25 cellular contexts compared by ENCODE assay signal in the genomic region with DNA sequence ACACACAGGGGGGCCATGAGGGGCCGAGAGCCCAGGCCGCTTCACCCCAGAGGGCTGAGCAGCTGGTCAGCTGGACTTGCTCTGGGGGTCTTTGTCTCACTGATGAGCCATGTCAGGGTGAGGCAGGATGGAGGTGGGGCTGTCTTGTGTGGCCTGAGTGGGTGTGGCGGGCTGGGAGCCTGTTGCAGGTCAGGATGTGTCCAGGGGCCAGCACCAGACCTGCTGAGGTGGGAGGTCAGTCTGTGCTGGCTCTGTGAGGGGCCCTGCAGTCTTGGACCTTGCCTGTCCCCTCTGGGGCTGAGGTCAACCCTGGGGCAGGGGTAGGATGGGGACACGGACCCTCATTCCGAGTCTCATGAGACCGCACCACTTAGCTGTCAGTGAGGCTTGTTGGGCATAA. TPM values are rescaled to one million over a fixed set of nuclear protein-coding genes. Genes with fewer than 3 reads are reported as not detected.
DNase-seq lines count a peak whose midpoint lies in the region; ATAC-seq, FAIRE-seq and TF ChIP-seq lines count a peak whose summit lies in the region.
"Had no signal": no experiment of that assay in that cellular context is flagged by ENCODE, and none has a peak within 500 bp of the region (broad histone marks: within the 10 kb centered on the region; RNA-seq: fewer than 3 reads in every experiment).

No MANE protein-coding gene starts in this region.

- no peak overlapping the region for H2BK120ac ChIP-seq in H1 (replicated peaks; ENCODE audit: low read depth, low read length)

- no peak for FAIRE-seq in H1 (lab: Jason Lieb, UNC)
- FAIRE-seq: endothelial cell of umbilical vein had no signal

- H4K91ac ChIP-seq in H1 (replicated peaks; ENCODE audit: insufficient read length, low read length) = no peak overlapping the region

- no peak for TF ChIP-seq CTCF in natural killer cell (IDR thresholded peaks at IDR 0.05)
- no peak for TF ChIP-seq CTCF in H1 (IDR thresholded peaks at IDR 0.05; ENCODE audit: control extremely low read depth in 1 of 3, insufficient read depth in 1 of 3, low read depth in 1 of 3, low read length in 3 of 3)
- no peak for TF ChIP-seq CTCF in neutrophil (IDR thresholded peaks at IDR 0.05)
- TF ChIP-seq CTCF in vagina (IDR thresholded peaks at IDR 0.05) = no peak
- TF ChIP-seq CTCF in suprapubic skin (IDR thresholded peaks at IDR 0.05) = no peak

- TF ChIP-seq EP300 in H1 (IDR thresholded peaks at IDR 0.05; ENCODE audit: borderline replicate concordance in 1 of 2, low read depth in 2 of 2, low read length in 2 of 2) = no peak
- no peak for TF ChIP-seq EP300 in suprapubic skin (IDR thresholded peaks at IDR 0.05)

- WGBS in H1 (ENCODE audit: extremely low coverage in 1 of 2, insufficient coverage in 1 of 2, insufficient read length in 1 of 2, insufficient replicate concordance in 2 of 2, low coverage in 1 of 2, low lambda C conversion rate in 2 of 2, missing lambda C conversion rate in 1 of 2), 2 experiments = 91% methylated on average over 6 of the region's 6 CpGs; no CpG with 5 or more reads in 1 of the 2 experiments
- 90% methylated on average over 2 of the region's 6 CpGs for WGBS in suprapubic skin

- TF ChIP-seq POLR2A in H1 (IDR thresholded peaks at IDR 0.05; ENCODE audit: control extremely low read depth in 1 of 2, low read depth in 2 of 2, low read length in 2 of 2) (no peak), vagina (IDR thresholded peaks at IDR 0.05) (no peak), suprapubic skin (IDR thresholded peaks at IDR 0.05) (no peak)

- DNase-seq in natural killer cell (no peak), H1 (ENCODE audit: low read depth in 1 of 2, low spot score in 2 of 2) (no peak), vagina (ENCODE audit: extremely low spot score in 2 of 2) (no peak), suprapubic skin (ENCODE audit: low spot score in 2 of 2) (no peak)
- DNase-seq in natural killer cell treated with Interleukin-12 subunit alpha and Interleukin-12 subunit beta and Interleukin-15 and Interleukin-18, amount 100 ng/mL, for 72 hours (ENCODE audit: low spot score) = no peak
- no peak for DNase-seq in activated CD4-positive, alpha-beta T cell treated with anti-CD3 and anti-CD28 coated beads for 1 hour
- no peak for DNase-seq in activated naive CD8-positive, alpha-beta T cell treated with anti-CD3 and anti-CD28 coated beads, Interleukin-2, amount 50 U/mL, for 24 hours
- DNase-seq: 8988T; activated B cell treated with CpG ODN at 0.5 μM for 24 hours; activated CD4-positive, alpha-beta T cell treated with anti-CD3 and anti-CD28 coated beads, Interleukin-2, amount 50 U/mL, for 4 hours; anterior cingulate cortex; COR-L47; DND-41; NCI-H1092; NCI-H1930; NCI-H526 treated with DMSO at 0.1 percent for 48 hours; stimulated activated naive B cell treated with anti-CD40 and anti-IgM and Interleukin-4, amounts not matched to agents 10 μg/mL and 1 μg/mL and 100 μg/mL, for 72 hours; T1000; thyroid gland had no signal

- peaks cover 11 to 28% of the 10 kb centered on the region in 2 experiments for H4K20me1 ChIP-seq in H1 (replicated peaks in 1 of 2; ENCODE audit: control insufficient read depth in 1 of 2, insufficient read depth in 2 of 2, low read length in 2 of 2)

- peak overlapping the region; percentile 85 to 97 for H3K27ac Mint-ChIP-seq in natural killer cell
- peak overlapping the region in 1 of 2 donors; percentile 46 for H3K27ac Mint-ChIP-seq in natural killer cell treated with Interleukin-12 subunit alpha and Interleukin-12 subunit beta and Interleukin-15 and Interleukin-18, amount 100 ng/mL, for 72 hours
- no peak overlapping the region for H3K27ac Mint-ChIP-seq in activated naive CD8-positive, alpha-beta T cell treated with anti-CD3 and anti-CD28 coated beads, Interleukin-2, amount 50 U/mL, for 24 hours
- H3K27ac Mint-ChIP-seq: activated B cell treated with CpG ODN at 0.5 μM for 24 hours; activated naive CD4-positive, alpha-beta T cell treated with anti-CD3 and anti-CD28 coated beads, Interleukin-2, amount 50 U/mL, for 24 hours; memory B cell; stimulated activated naive B cell treated with anti-CD40 and anti-IgM and Interleukin-4, amounts not matched to agents 10 μg/mL and 1 μg/mL and 100 μg/mL, for 72 hours had no signal

- H2BK12ac ChIP-seq in H1 (ENCODE audit: low read depth, low read length) = no peak overlapping the region

- no peak overlapping the region for H3K14ac ChIP-seq in H1 (ENCODE audit: insufficient read length)

- H3K4me1 Mint-ChIP-seq in natural killer cell = peaks cover 41 to 58% of the 10 kb centered on the region in 2 donors
- peaks cover 26 to 33% of the 10 kb centered on the region in 2 donors for H3K4me1 Mint-ChIP-seq in natural killer cell treated with Interleukin-12 subunit alpha and Interleukin-12 subunit beta and Interleukin-15 and Interleukin-18, amount 100 ng/mL, for 72 hours (ENCODE audit: low read depth in 2 of 2)
- peaks cover 22% of the 10 kb centered on the region for H3K4me1 Mint-ChIP-seq in activated naive CD8-positive, alpha-beta T cell treated with anti-CD3 and anti-CD28 coated beads, Interleukin-2, amount 50 U/mL, for 24 hours

- H3K23ac ChIP-seq in H1 (ENCODE audit: insufficient read length) = no peak overlapping the region

- H3K23me2 ChIP-seq in H1 (ENCODE audit: low read depth, low read length) = no peaks in the 10 kb centered on the region; the same call in 1 of the 2 replicates

- POLR2A ChIA-PET in H1 (lab: Charles Lee; ENCODE audit: partially characterized antibody) = interaction anchor here (1.0 kb wide), 1 partner anchor 17 kb away, joined by 4 read pairs; no protein-coding TSS in a partner anchor

- H3K18ac ChIP-seq in H1 (ENCODE audit: extremely low read depth, low read length) = no peak overlapping the region

- no peak overlapping the region for H2AK5ac ChIP-seq in H1 (ENCODE audit: low read depth, low read length)

- no peak overlapping the region for H2BK15ac ChIP-seq in H1 (ENCODE audit: low read length)

- H3K27me3 Mint-ChIP-seq in natural killer cell (ENCODE audit: low read depth in 2 of 2) = no peaks in the 10 kb centered on the region
- H3K27me3 Mint-ChIP-seq in natural killer cell treated with Interleukin-12 subunit alpha and Interleukin-12 subunit beta and Interleukin-15 and Interleukin-18, amount 100 ng/mL, for 72 hours = peaks cover 0 to 2% of the 10 kb centered on the region in 2 donors
- H3K27me3 Mint-ChIP-seq in activated naive CD8-positive, alpha-beta T cell treated with anti-CD3 and anti-CD28 coated beads, Interleukin-2, amount 50 U/mL, for 24 hours = peaks cover 6% of the 10 kb centered on the region
- H3K27me3 Mint-ChIP-seq: activated naive CD4-positive, alpha-beta T cell treated with anti-CD3 and anti-CD28 coated beads, Interleukin-2, amount 50 U/mL, for 24 hours; activated T-helper 17 cell treated with anti-CD3 and anti-CD28 coated beads, Interleukin-2, amount 50 U/mL, for 72 hours; memory B cell had no signal

- no peak overlapping the region for H3K4me2 ChIP-seq in H1 (ENCODE audit: insufficient read depth in 1 of 2, low read depth in 2 of 2, low read length in 2 of 2)

- H3K4ac ChIP-seq in H1 (replicated peaks; ENCODE audit: insufficient read length, low read depth, low read length) = no peak overlapping the region

- no peaks in the 10 kb centered on the region for H3K9me3 Mint-ChIP-seq in natural killer cell
- H3K9me3 Mint-ChIP-seq in natural killer cell treated with Interleukin-12 subunit alpha and Interleukin-12 subunit beta and Interleukin-15 and Interleukin-18, amount 100 ng/mL, for 72 hours = no peaks in the 10 kb centered on the region
- no peaks in the 10 kb centered on the region for H3K9me3 Mint-ChIP-seq in activated naive CD8-positive, alpha-beta T cell treated with anti-CD3 and anti-CD28 coated beads, Interleukin-2, amount 50 U/mL, for 24 hours
- H3K9me3 Mint-ChIP-seq: activated B cell treated with CpG ODN at 0.5 μM for 24 hours; activated naive CD4-positive, alpha-beta T cell treated with anti-CD3 and anti-CD28 coated beads, Interleukin-2, amount 50 U/mL, for 24 hours; activated T-helper 17 cell treated with anti-CD3 and anti-CD28 coated beads, Interleukin-2, amount 50 U/mL, for 72 hours; memory B cell; stimulated activated naive B cell treated with anti-CD40 and anti-IgM and Interleukin-4, amounts not matched to agents 10 μg/mL and 1 μg/mL and 100 μg/mL, for 72 hours had no signal

- peaks cover 0 to 31% of the 10 kb centered on the region in 2 experiments; a peak in 1 of 4 replicates for H3K79me2 ChIP-seq in H1 (ENCODE audit: control insufficient read depth in 1 of 2, insufficient read depth in 2 of 2, low read length in 2 of 2)

- H3K4me3 Mint-ChIP-seq in natural killer cell = peak overlapping the region; percentile 90
- no peak overlapping the region for H3K4me3 Mint-ChIP-seq in natural killer cell treated with Interleukin-12 subunit alpha and Interleukin-12 subunit beta and Interleukin-15 and Interleukin-18, amount 100 ng/mL, for 72 hours
- no peak overlapping the region for H3K4me3 Mint-ChIP-seq in activated naive CD8-positive, alpha-beta T cell treated with anti-CD3 and anti-CD28 coated beads, Interleukin-2, amount 50 U/mL, for 24 hours
- H3K4me3 Mint-ChIP-seq: activated B cell treated with CpG ODN at 0.5 μM for 24 hours; activated naive CD4-positive, alpha-beta T cell treated with anti-CD3 and anti-CD28 coated beads, Interleukin-2, amount 50 U/mL, for 24 hours; memory B cell; stimulated activated naive B cell treated with anti-CD40 and anti-IgM and Interleukin-4, amounts not matched to agents 10 μg/mL and 1 μg/mL and 100 μg/mL, for 72 hours had no signal

- H3K4me1 ChIP-seq in H1 (replicated peaks in 1 of 4; ENCODE audit: control insufficient read depth in 3 of 4, insufficient read depth in 4 of 4, low read length in 3 of 4) (peaks cover 0 to 10% (median 4%) of the 10 kb centered on the region in 4 experiments; a peak in 5 of 7 replicates), neutrophil (ENCODE audit: control insufficient read depth in 1 of 2, insufficient read depth in 1 of 2, low read depth in 1 of 2, low read length in 1 of 2) (peaks cover 87 to 99% of the 10 kb centered on the region in 2 experiments), vagina (peaks cover 100% of the 10 kb centered on the region), suprapubic skin (peaks cover 100% of the 10 kb centered on the region)
- H3K4me1 ChIP-seq: HAP-1 had no signal

- no peak overlapping the region for H2BK5ac ChIP-seq in H1 (ENCODE audit: low read depth, low read length)

- CTCF ChIA-PET in H1 (lab: Charles Lee; ENCODE audit: partially characterized antibody) = interaction anchor here (0.7 to 3.0 kb wide), 9 partner anchors 13 to 315 kb away, joined by 3 to 9 read pairs (median 3); no protein-coding TSS in a partner anchor

- no peaks in the 10 kb centered on the region for H3K36me3 Mint-ChIP-seq in natural killer cell
- H3K36me3 Mint-ChIP-seq in natural killer cell treated with Interleukin-12 subunit alpha and Interleukin-12 subunit beta and Interleukin-15 and Interleukin-18, amount 100 ng/mL, for 72 hours = no peaks in the 10 kb centered on the region
- no peaks in the 10 kb centered on the region for H3K36me3 Mint-ChIP-seq in activated naive CD8-positive, alpha-beta T cell treated with anti-CD3 and anti-CD28 coated beads, Interleukin-2, amount 50 U/mL, for 24 hours (ENCODE audit: low read depth)
- H3K36me3 Mint-ChIP-seq: activated naive CD4-positive, alpha-beta T cell treated with anti-CD3 and anti-CD28 coated beads, Interleukin-2, amount 50 U/mL, for 24 hours; memory B cell had no signal

- no peak overlapping the region for H3K56ac ChIP-seq in H1 (replicated peaks; ENCODE audit: insufficient read length, low read depth, low read length)

- H3K36me3 ChIP-seq in H1 (ENCODE audit: control insufficient read depth in 2 of 4, insufficient read depth in 4 of 4, low read length in 3 of 4) (no peaks in the 10 kb centered on the region), neutrophil (no peaks in the 10 kb centered on the region), vagina (no peaks in the 10 kb centered on the region), suprapubic skin (no peaks in the 10 kb centered on the region)
- H3K36me3 ChIP-seq: HAP-1, thyroid gland had no signal

- H3K4me3 ChIP-seq in H1 (ENCODE audit: extremely low read depth in 1 of 4, insufficient read depth in 2 of 4, low read depth in 3 of 4, low read length in 4 of 4) = no peak overlapping the region
- H3K4me3 ChIP-seq in neutrophil (ENCODE audit: low read depth in 1 of 2, low read length in 1 of 2) = peak overlapping the region; percentile 54 to 65
- no peak overlapping the region for H3K4me3 ChIP-seq in vagina
- no peak overlapping the region for H3K4me3 ChIP-seq in suprapubic skin
- H3K4me3 ChIP-seq: HAP-1, thyroid gland had no signal

- no peak overlapping the region for H4K5ac ChIP-seq in H1 (ENCODE audit: insufficient read length, low read depth, low read length)

- H3K27me3 ChIP-seq in H1 (replicated peaks in 1 of 4; ENCODE audit: control insufficient read depth in 3 of 4, extremely low read depth in 1 of 4, insufficient read depth in 3 of 4, low read length in 3 of 4) = no peaks in the 10 kb centered on the region
- H3K27me3 ChIP-seq in neutrophil = no peaks in the 10 kb centered on the region
- no peaks in the 10 kb centered on the region for H3K27me3 ChIP-seq in vagina
- H3K27me3 ChIP-seq in suprapubic skin = no peaks in the 10 kb centered on the region
- H3K27me3 ChIP-seq: thyroid gland had no signal

- TF ChIP-seq RAD21 in H1 (IDR thresholded peaks at IDR 0.05 in 1 of 2, conservative IDR thresholded peaks at IDR 0.05 in 1 of 2; ENCODE audit: low read depth in 2 of 2, low read length in 2 of 2) = no peak

- no peak overlapping the region for H3K9ac ChIP-seq in H1 (replicated peaks in 1 of 4; ENCODE audit: extremely low read depth in 1 of 4, low read depth in 3 of 4, low read length in 3 of 4)

- intact Hi-C loops in natural killer cell (cut with micrococcal nuclease) = loop anchor here (2.0 to 5.0 kb wide), 2 partner anchors 20 to 59 kb away; no protein-coding TSS in a partner anchor
- intact Hi-C loops in vagina (cut with DNase I) = no loop called here

- no peak overlapping the region for H2BK20ac ChIP-seq in H1 (ENCODE audit: low read length)

- H3K79me1 ChIP-seq in H1 (ENCODE audit: low read depth, low read length) = peaks cover 24% of the 10 kb centered on the region

- no peak overlapping the region for H4K8ac ChIP-seq in H1 (ENCODE audit: extremely low read depth, insufficient read depth, low read length)

- H3K9me3 ChIP-seq in H1 (ENCODE audit: insufficient read depth in 2 of 2, low read depth in 1 of 2, low read length in 1 of 2) = no peaks in the 10 kb centered on the region
- no peaks in the 10 kb centered on the region for H3K9me3 ChIP-seq in neutrophil
- H3K9me3 ChIP-seq in vagina = no peaks in the 10 kb centered on the region
- H3K9me3 ChIP-seq in suprapubic skin = no peaks in the 10 kb centered on the region
- H3K9me3 ChIP-seq: HAP-1, thyroid gland had no signal

- ATAC-seq in natural killer cell = no peak
- ATAC-seq in natural killer cell treated with Interleukin-12 subunit alpha and Interleukin-12 subunit beta and Interleukin-15 and Interleukin-18, amount 100 ng/mL, for 72 hours = no peak
- ATAC-seq in activated naive CD8-positive, alpha-beta T cell treated with anti-CD3 and anti-CD28 coated beads, Interleukin-2, amount 50 U/mL, for 24 hours = no peak
- ATAC-seq: activated T-helper 17 cell treated with anti-CD3 and anti-CD28 coated beads, Interleukin-2, amount 50 U/mL, for 72 hours; stimulated activated naive B cell treated with anti-CD40 and anti-IgM and Interleukin-4, amounts not matched to agents 10 μg/mL and 1 μg/mL and 100 μg/mL, for 72 hours had no signal

- H3K27ac ChIP-seq in H1 (ENCODE audit: low read depth, low read length) = 0 out of 2 replicates have a peak overlapping the region, but pooled peaks have one; percentile 25
- H3K27ac ChIP-seq in neutrophil = peak overlapping the region; percentile 94
- H3K27ac ChIP-seq in vagina = peak overlapping the region; percentile 39
- H3K27ac ChIP-seq in suprapubic skin = no peak overlapping the region
- H3K27ac ChIP-seq: thyroid gland had no signal

- no peak overlapping the region for H2AFZ ChIP-seq in H1 (ENCODE audit: low read length)

RNA-seq across cellular contexts. Expression of gene RXRA, which starts 56.9 kb away (rescaled TPM):
- total RNA-seq in natural killer cell = 10 to 100 TPM; 30.9 to 64.1 (median 42.2) TPM
- total RNA-seq in natural killer cell treated with Interleukin-12 subunit alpha and Interleukin-12 subunit beta and Interleukin-15 and Interleukin-18, amount 100 ng/mL, for 72 hours = 1 to 10 TPM; 3.8 to 4.9 TPM
- 28.1 and 29.4 TPM in 2 replicates for total RNA-seq in H1 (2021; fragmentation: NEBNext Ultra II Directional; extraction: Animal tissue kit (Norgen Biotek cat#: 25700))
- 9.8 and 21.0 TPM in 2 replicates for polyA plus RNA-seq in H1 (2011; rRNA removed)
- polyA plus RNA-seq in H1 (2011; cell fraction: cytosol; rRNA removed) = 14.3 TPM
- 27.1 TPM for polyA plus RNA-seq in H1 (2011; cell fraction: nucleus; rRNA removed)
- polyA plus RNA-seq in H1 (2012, experiment 1 of 2) = 14.2 to 23.4 TPM (median 21.5 TPM) in 4 replicates
- 17.1 TPM for polyA plus RNA-seq in H1 (2012, experiment 2 of 2)
- 14.4 TPM for polyA plus RNA-seq in H1 (2013, experiment 1 of 2)
- polyA plus RNA-seq in H1 (2013, experiment 2 of 2) = 14.7 TPM
- polyA minus RNA-seq in H1 (2011; rRNA and poly(A)+ RNA removed) = 9.7 and 12.2 TPM in 2 replicates
- 14.5 TPM for polyA minus RNA-seq in H1 (2011; cell fraction: cytosol; rRNA and poly(A)+ RNA removed)
- 13.4 TPM for polyA minus RNA-seq in H1 (2011; cell fraction: nucleus; rRNA and poly(A)+ RNA removed)
- 49.4 TPM for total RNA-seq in vagina
- 100 to 1,000 TPM; 165 to 240 (median 185) TPM for total RNA-seq in suprapubic skin

Comparison
In these comparisons a context has a peak if more than half of its experiments do, and no peak if none do; other contexts are left out.
1. H3K4me3 ChIP-seq: peak in neutrophil (2 of 2); none in H1 (0 of 4), vagina (0 of 2) and suprapubic skin (single experiment).